ENCODE assay signal across 35 cellular contexts in genomic region chr4:105541420-105541819, GRCh38. TPM values are rescaled to one million over a fixed set of nuclear protein-coding genes. Genes with fewer than 3 reads are reported as not detected.
"Had no signal": no experiment of that assay in that cellular context is flagged by ENCODE, and none has a peak within 500 bp of the region (broad histone marks: within the 10 kb centered on the region; RNA-seq: fewer than 3 reads in every experiment).

No MANE protein-coding gene starts in this region.

- H3K9me3 Mint-ChIP-seq: activated naive CD4-positive, alpha-beta T cell treated with anti-CD3 and anti-CD28 coated beads, Interleukin-2, amount 50 U/mL, for 72 hours; activated T-cell treated with anti-CD3 and anti-CD28 coated beads, Interleukin-2, amount 50 U/mL, for 72 hours; central memory CD8-positive, alpha-beta T cell; natural killer cell treated with Interleukin-12 subunit alpha and Interleukin-12 subunit beta and Interleukin-15 and Interleukin-18, amount 100 ng/mL, for 72 hours; stimulated activated effector memory CD8-positive, alpha-beta T cell treated with anti-CD3 and anti-CD28 coated beads, Interleukin-12 subunit alpha, Interleukin-12 subunit beta, amount 100 ng/mL, for 72 hours; stimulated activated naive CD8-positive, alpha-beta T cell treated with anti-CD3 and anti-CD28 coated beads, Interleukin-15, Interleukin-2, amounts not matched to agents 100 ng/mL and 50 ng/mL, for 24 hours had no signal

- H3K9me3 ChIP-seq: esophagus muscularis mucosa, left ventricle myocardium inferior, neutrophil, thoracic aorta had no signal

- H3K27ac Mint-ChIP-seq: activated CD4-positive, alpha-beta T cell treated with anti-CD3 and anti-CD28 coated beads for 36 hours; activated naive CD4-positive, alpha-beta T cell treated with anti-CD3 and anti-CD28 coated beads, Interleukin-2, amount 50 U/mL, for 72 hours; natural killer cell treated with Interleukin-12 subunit alpha and Interleukin-12 subunit beta and Interleukin-15 and Interleukin-18, amount 100 ng/mL, for 72 hours; progenitor cell of endocrine pancreas; stimulated activated effector memory CD8-positive, alpha-beta T cell treated with anti-CD3 and anti-CD28 coated beads, Interleukin-12 subunit alpha, Interleukin-12 subunit beta, amount 100 ng/mL, for 72 hours; stimulated activated naive CD8-positive, alpha-beta T cell treated with anti-CD3 and anti-CD28 coated beads, Interleukin-15, Interleukin-2, amounts not matched to agents 100 ng/mL and 50 ng/mL, for 24 hours; T-helper 17 cell had no signal

- H3K27ac ChIP-seq: esophagus muscularis mucosa, heart right ventricle, left ventricle myocardium inferior, neutrophil, thoracic aorta had no signal

- H3K27me3 Mint-ChIP-seq: progenitor cell of endocrine pancreas had no signal

- H3K36me3 ChIP-seq: esophagus muscularis mucosa, heart right ventricle, left ventricle myocardium inferior, neutrophil, thoracic aorta had no signal

- ATAC-seq: activated CD4-positive, alpha-beta T cell treated with anti-CD3 and anti-CD28 coated beads for 36 hours; activated naive CD4-positive, alpha-beta T cell treated with anti-CD3 and anti-CD28 coated beads, Interleukin-2, amount 50 U/mL, for 72 hours; heart right ventricle; natural killer cell treated with Interleukin-12 subunit alpha and Interleukin-12 subunit beta and Interleukin-15 and Interleukin-18, amount 100 ng/mL, for 72 hours; sciatic nerve; stimulated activated effector memory CD8-positive, alpha-beta T cell treated with anti-CD3 and anti-CD28 coated beads, Interleukin-12 subunit alpha, Interleukin-12 subunit beta, amount 100 ng/mL, for 72 hours; T-helper 17 cell had no signal

- H3K4me1 ChIP-seq: esophagus muscularis mucosa, left ventricle myocardium inferior had no signal

- DNase-seq: activated CD4-positive, alpha-beta T cell treated with anti-CD3 and anti-CD28 coated beads for 36 hours; activated CD4-positive, CD25-positive, alpha-beta regulatory T cell; activated naive CD4-positive, alpha-beta T cell; activated T-cell treated with anti-CD3 and anti-CD28 coated beads for 4 hours; activated T-cell treated with anti-CD3 and anti-CD28 coated beads, Interleukin-2, amount 50 U/mL, for 72 hours; dermis blood vessel endothelial cell; effector CD4-positive, alpha-beta T cell; foreskin melanocyte; heart right ventricle; kidney glomerular epithelial cell; left ventricle myocardium inferior; mesendoderm; small intestine; stimulated activated CD4-positive, alpha-beta T cell treated with anti-CD3 and anti-CD28 coated beads, Interleukin-4, amount 100 ng/mL, for 24 hours; T-helper 17 cell; T1000; trophoblast cell had no signal

- FAIRE-seq: bronchial epithelial cell, colon, small intestine, urothelium cell line had no signal

- H3K36me3 Mint-ChIP-seq: activated naive CD4-positive, alpha-beta T cell treated with anti-CD3 and anti-CD28 coated beads, Interleukin-2, amount 50 U/mL, for 72 hours; natural killer cell treated with Interleukin-12 subunit alpha and Interleukin-12 subunit beta and Interleukin-15 and Interleukin-18, amount 100 ng/mL, for 72 hours; stimulated activated effector memory CD8-positive, alpha-beta T cell treated with anti-CD3 and anti-CD28 coated beads, Interleukin-12 subunit alpha, Interleukin-12 subunit beta, amount 100 ng/mL, for 72 hours had no signal

- H3K4me3 ChIP-seq: esophagus muscularis mucosa, heart right ventricle, left ventricle myocardium inferior, lung, thoracic aorta had no signal

- H3K4me1 Mint-ChIP-seq: central memory CD8-positive, alpha-beta T cell; stimulated activated effector memory CD8-positive, alpha-beta T cell treated with anti-CD3 and anti-CD28 coated beads, Interleukin-12 subunit alpha, Interleukin-12 subunit beta, amount 100 ng/mL, for 72 hours had no signal

- H3K4me3 Mint-ChIP-seq: activated CD4-positive, alpha-beta T cell treated with anti-CD3 and anti-CD28 coated beads for 36 hours; central memory CD8-positive, alpha-beta T cell; natural killer cell treated with Interleukin-12 subunit alpha and Interleukin-12 subunit beta and Interleukin-15 and Interleukin-18, amount 100 ng/mL, for 72 hours; stimulated activated effector memory CD8-positive, alpha-beta T cell treated with anti-CD3 and anti-CD28 coated beads, Interleukin-12 subunit alpha, Interleukin-12 subunit beta, amount 100 ng/mL, for 72 hours; stimulated activated naive CD8-positive, alpha-beta T cell treated with anti-CD3 and anti-CD28 coated beads, Interleukin-15, Interleukin-2, amounts not matched to agents 100 ng/mL and 50 ng/mL, for 24 hours; T-helper 17 cell had no signal

- H3K27me3 ChIP-seq: esophagus muscularis mucosa, heart right ventricle, neutrophil had no signal

RNA-seq across cellular contexts. Expression of gene ARHGEF38, which starts 11.0 kb away (rescaled TPM):
- total RNA-seq: activated CD4-positive, alpha-beta T cell treated with anti-CD3 and anti-CD28 coated beads for 36 hours; activated naive CD4-positive, alpha-beta T cell treated with anti-CD3 and anti-CD28 coated beads, Interleukin-2, amount 50 U/mL, for 72 hours; activated T-cell treated with anti-CD3 and anti-CD28 coated beads, Interleukin-2, amount 50 U/mL, for 72 hours; bronchial epithelial cell; glomerular endothelial cell; left ventricle myocardium inferior; mononuclear cell; natural killer cell treated with Interleukin-12 subunit alpha and Interleukin-12 subunit beta and Interleukin-15 and Interleukin-18, amount 100 ng/mL, for 72 hours; osteocyte; subcutaneous adipose tissue; T-helper 17 cell; thoracic aorta had no signal
- polyA plus RNA-seq: heart right ventricle had no signal
